20 cellular contexts compared by ENCODE assay signal in the genomic region with DNA sequence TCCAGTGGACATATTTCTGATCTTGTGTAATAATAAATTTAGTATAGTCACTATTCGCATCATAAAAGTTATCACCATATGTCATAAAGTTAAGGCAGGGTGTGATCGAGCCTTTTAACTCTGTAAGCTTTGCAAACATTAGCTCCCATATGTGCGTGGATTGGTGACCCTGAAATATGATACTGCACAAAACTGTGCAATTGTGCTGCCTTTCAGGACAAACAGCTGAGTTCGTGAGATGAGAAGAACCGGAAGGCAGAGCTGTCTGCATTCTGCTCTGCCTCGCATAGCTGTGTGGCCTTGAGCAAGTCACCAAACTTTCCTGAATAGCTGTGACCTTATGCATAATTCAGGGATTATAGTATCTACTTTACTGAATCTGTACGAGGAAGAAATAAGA. TPM values are rescaled to one million over a fixed set of nuclear protein-coding genes. Genes with fewer than 3 reads are reported as not detected.
A peak's percentile ranks its signal among the peaks of the same experiment; 100 is the strongest.
DNase-seq lines count a peak whose midpoint lies in the region; ATAC-seq, FAIRE-seq and TF ChIP-seq lines count a peak whose summit lies in the region.
"Had no signal": no experiment of that assay in that cellular context is flagged by ENCODE, and none has a peak within 500 bp of the region (broad histone marks: within the 10 kb centered on the region; RNA-seq: fewer than 3 reads in every experiment).

No MANE protein-coding gene starts in this region.

- H3K27me3 ChIP-seq in SJCRH30 (no peaks in the 10 kb centered on the region), right cardiac atrium (ENCODE audit: control insufficient read depth, insufficient read depth) (no peaks in the 10 kb centered on the region)
- H3K27me3 ChIP-seq: Peyer's patch had no signal

- H3K9me3 ChIP-seq in SJCRH30 (replicated peaks) (no peaks in the 10 kb centered on the region), mucosa of descending colon (no peaks in the 10 kb centered on the region), right cardiac atrium (ENCODE audit: control insufficient read depth, low read length) (no peaks in the 10 kb centered on the region)
- H3K9me3 ChIP-seq: Peyer's patch had no signal

- intact Hi-C loops in mucosa of descending colon (cut with DNase I, micrococcal nuclease) = no loop called here
- intact Hi-C loops in right cardiac atrium (cut with DNase I) = loop anchor here in 1 of 4 donors (5.0 kb wide), 1 partner anchor 221 kb away; no protein-coding TSS in a partner anchor

- no peak for TF ChIP-seq POLR2A in GM12892 (IDR thresholded peaks at IDR 0.05; ENCODE audit: low read depth, low read length)

- H3K36me3 ChIP-seq in SJCRH30 (no peaks in the 10 kb centered on the region), mucosa of descending colon (ENCODE audit: low read depth) (peaks cover 3% of the 10 kb centered on the region)
- H3K36me3 ChIP-seq: Peyer's patch had no signal

- 92% methylated on average over 7 of the region's 7 CpGs for WGBS in right cardiac atrium

- peak overlapping the region; percentile 9 for H3K4me3 Mint-ChIP-seq in type B pancreatic cell
- H3K4me3 Mint-ChIP-seq: CD8-positive, alpha-beta T cell had no signal

- no peak overlapping the region for H3K27ac Mint-ChIP-seq in type B pancreatic cell
- H3K27ac Mint-ChIP-seq: CD8-positive, alpha-beta T cell; IgD-negative memory B cell had no signal

- peaks cover 8% of the 10 kb centered on the region for H3K9me3 Mint-ChIP-seq in type B pancreatic cell
- H3K9me3 Mint-ChIP-seq: CD8-positive, alpha-beta T cell; IgD-negative memory B cell had no signal

- H3K27ac ChIP-seq in SJCRH30 (no peak overlapping the region), right cardiac atrium (ENCODE audit: low read length) (no peak overlapping the region)
- H3K27ac ChIP-seq: SK-N-MC had no signal

- H3K4me3 ChIP-seq in SJCRH30 (no peak overlapping the region), mucosa of descending colon (no peak overlapping the region), right cardiac atrium (ENCODE audit: low read length) (no peak overlapping the region)
- H3K4me3 ChIP-seq: GM12878, Peyer's patch, SK-N-MC had no signal

- FAIRE-seq in GM12892 (lab: Jason Lieb, UNC) = no peak
- FAIRE-seq: GM12878, GM18507, H54 had no signal

- peaks cover 36% of the 10 kb centered on the region for H3K4me1 ChIP-seq in SJCRH30
- H3K4me1 ChIP-seq in mucosa of descending colon (ENCODE audit: low read depth) = peaks cover 41% of the 10 kb centered on the region
- no peaks in the 10 kb centered on the region for H3K4me1 ChIP-seq in right cardiac atrium (ENCODE audit: control insufficient read depth, insufficient read depth, low read length)

- H3K27me3 Mint-ChIP-seq in type B pancreatic cell = peaks cover 44% of the 10 kb centered on the region

- ATAC-seq in mucosa of descending colon = peak; percentile 38
- no peak for ATAC-seq in right cardiac atrium
- ATAC-seq: CD8-positive, alpha-beta T cell; GM12878; Right ventricle myocardium inferior had no signal

- DNase-seq in DMS53 (lab: John Stamatoyannopoulos, UW) (peak; percentile 3), DMS53 treated with DMSO at 0.1 percent for 48 hours (lab: John Stamatoyannopoulos, UW; ENCODE audit: unreplicated experiment) (no peak), SJCRH30 (peak; percentile 45 to 78), mucosa of descending colon (peak in 1 of 3 donors; percentile 63), type B pancreatic cell (ENCODE audit: extremely low spot score, unreplicated experiment) (no peak), right cardiac atrium (no peak), GM12892 (ENCODE audit: insufficient read length) (no peak), GM19240 (ENCODE audit: insufficient read length, low spot score) (no peak)
- DNase-seq: 8988T; CD8-positive, alpha-beta T cell; GDM1; NCI-H187; NCI-H446 had no signal

- TF ChIP-seq CTCF in mucosa of descending colon (IDR thresholded peaks at IDR 0.05) = no peak
- TF ChIP-seq CTCF in type B pancreatic cell (conservative IDR thresholded peaks at IDR 0.05) = no peak

- H3K4me1 Mint-ChIP-seq in type B pancreatic cell (ENCODE audit: unreplicated experiment) = peaks cover 33% of the 10 kb centered on the region

- H3K36me3 Mint-ChIP-seq in type B pancreatic cell = no peaks in the 10 kb centered on the region
- H3K36me3 Mint-ChIP-seq: CD8-positive, alpha-beta T cell; IgD-negative memory B cell had no signal

RNA-seq across cellular contexts. Expression of gene PLEKHG1, which starts 3.2 kb away (rescaled TPM):
- 13.6 and 13.8 TPM in 2 replicates for total RNA-seq in SJCRH30 (2014; rRNA removed; shearing (Covaris generic))
- total RNA-seq in mucosa of descending colon (10 to 100 TPM; 24.1 to 49.2 (median 29.1) TPM), type B pancreatic cell (ENCODE audit: low replicate concordance) (48.7 and 58.2 TPM in 2 replicates), right cardiac atrium (10 to 100 TPM in 1 of 4 donors, 1 to 10 TPM in 3; 6.9 to 17.6 (median 7.4) TPM)
- polyA plus RNA-seq in right cardiac atrium = 2.2 TPM
- 3.3 TPM for polyA plus RNA-seq in GM12892 (2012; ENCODE audit: missing spikeins)

Comparison
In these comparisons a context has a peak if more than half of its experiments do, and no peak if none do; other contexts are left out.
1. DNase-seq: peak in DMS53 (single experiment) and SJCRH30 (2 of 2); none in DMS53 treated with DMSO at 0.1 percent for 48 hours (single experiment), type B pancreatic cell (single experiment), right cardiac atrium (0 of 3), GM12892 (single experiment) and GM19240 (single experiment).